Comparison of ENCODE assay signal across 8 cellular contexts in genomic region chr9:127971357-127972315, GRCh38. TPM values are rescaled to one million over a fixed set of nuclear protein-coding genes. Genes with fewer than 3 reads are reported as not detected.
DNase-seq lines count a peak whose midpoint lies in the region; ATAC-seq, FAIRE-seq and TF ChIP-seq lines count a peak whose summit lies in the region.

No MANE protein-coding gene starts in this region.

- ATAC-seq in GM21737 (IDR thresholded peaks at IDR 0.05; ENCODE audit: unreplicated experiment), result no peak

- H3K4me1 Mint-ChIP-seq in astrocyte (ENCODE audit: low read depth, unreplicated experiment), result peaks cover 40% of the 10 kb centered on the region
- H3K4me1 Mint-ChIP-seq in MCF 10A (ENCODE audit: insufficient read depth, unreplicated experiment), result peaks cover 56% of the 10 kb centered on the region

- H3K79me2 ChIP-seq in astrocyte (ENCODE audit: insufficient read depth, low read length), result peaks cover 95% of the 10 kb centered on the region

- H3K27ac Mint-ChIP-seq in astrocyte (ENCODE audit: unreplicated experiment) (peak overlapping the region; percentile 75), MCF 10A (ENCODE audit: low read depth, unreplicated experiment) (no peak overlapping the region)

- POLR2A ChIA-PET in MCF 10A (lab: Yijun Ruan, JAX), result no interaction called here

- H3K4me3 Mint-ChIP-seq in astrocyte (ENCODE audit: unreplicated experiment) (peak overlapping the region; percentile 69), MCF 10A (ENCODE audit: unreplicated experiment) (no peak overlapping the region)

- H3K27ac ChIP-seq in HUES64 (ENCODE audit: low read depth, low read length) (peak overlapping the region; percentile 64), astrocyte (ENCODE audit: low read depth, low read length) (no peak overlapping the region), muscle layer of duodenum (ENCODE audit: low read length) (peak overlapping the region; percentile 62)

- peaks cover 2% of the 10 kb centered on the region for H3K27me3 Mint-ChIP-seq in astrocyte (ENCODE audit: low read depth, unreplicated experiment)
- H3K27me3 Mint-ChIP-seq in MCF 10A (ENCODE audit: insufficient read depth, unreplicated experiment), result no peaks in the 10 kb centered on the region

- H3K36me3 ChIP-seq in HUES64 (ENCODE audit: insufficient read depth, low read length) (no peaks in the 10 kb centered on the region), astrocyte (ENCODE audit: insufficient read depth, low read length) (no peaks in the 10 kb centered on the region), muscle layer of duodenum (ENCODE audit: control insufficient read depth in 1 of 2, insufficient read depth in 2 of 2, low read length in 2 of 2) (no peaks in the 10 kb centered on the region)

- H3K4me2 ChIP-seq in astrocyte (ENCODE audit: low read length), result no peak overlapping the region

- H3K27me3 ChIP-seq in HUES64 (ENCODE audit: insufficient read depth, low read length), result no peaks in the 10 kb centered on the region
- no peaks in the 10 kb centered on the region for H3K27me3 ChIP-seq in astrocyte (ENCODE audit: insufficient read depth, low read length)
- H3K27me3 ChIP-seq in muscle layer of duodenum (ENCODE audit: low read depth, low read length), result no peaks in the 10 kb centered on the region

- peaks cover 69% of the 10 kb centered on the region for H4K20me1 ChIP-seq in astrocyte (ENCODE audit: insufficient read depth, low read length)

- peaks cover 5% of the 10 kb centered on the region for H3K36me3 Mint-ChIP-seq in astrocyte (ENCODE audit: low read depth, unreplicated experiment)
- peaks cover 6% of the 10 kb centered on the region for H3K36me3 Mint-ChIP-seq in MCF 10A (ENCODE audit: insufficient read depth, unreplicated experiment)

- intact Hi-C loops in MCF 10A (cut with micrococcal nuclease), result no loop called here

- 39% methylated on average over 22 of the region's 22 CpGs for WGBS in HUES64

- peaks cover 27% of the 10 kb centered on the region for H3K4me1 ChIP-seq in HUES64 (ENCODE audit: insufficient read depth, low read length)
- H3K4me1 ChIP-seq in astrocyte (ENCODE audit: insufficient read depth, low read length), result peaks cover 25% of the 10 kb centered on the region
- H3K4me1 ChIP-seq in muscle layer of duodenum (ENCODE audit: control insufficient read depth in 1 of 2, insufficient read depth in 2 of 2, low read length in 2 of 2), result peaks cover 72 to 94% of the 10 kb centered on the region in 2 donors

- H3K9me3 Mint-ChIP-seq in astrocyte (ENCODE audit: unreplicated experiment) (no peaks in the 10 kb centered on the region), MCF 10A (ENCODE audit: unreplicated experiment) (no peaks in the 10 kb centered on the region)

- no peak overlapping the region for H2AFZ ChIP-seq in astrocyte (ENCODE audit: low read depth, low read length)

- TF ChIP-seq CTCF in astrocyte (IDR thresholded peaks at IDR 0.05; ENCODE audit: insufficient read depth, low read depth, low read length), result no peak
- TF ChIP-seq CTCF in MCF 10A (IDR thresholded peaks at IDR 0.05; ENCODE audit: unreplicated experiment), result no peak

- no peak overlapping the region for H3K4me3 ChIP-seq in HUES64 (ENCODE audit: low read length)
- no peak overlapping the region for H3K4me3 ChIP-seq in astrocyte (ENCODE audit: insufficient read depth, low read depth, low read length)
- H3K4me3 ChIP-seq in muscle layer of duodenum (ENCODE audit: low read depth in 1 of 2, low read length in 2 of 2), result peak overlapping the region; percentile 7 to 18

- CTCF ChIA-PET in MCF 10A (lab: Yijun Ruan, JAX), result interaction anchor here (0.7 kb wide), 1 partner anchor 10 kb away, joined by 5 read pairs; no protein-coding TSS in a partner anchor

- no TSS peak for BruUV-seq in MCF 10A (replicated peaks; lab: Mats Ljungman, UMichigan)

- FAIRE-seq in astrocyte (lab: Jason Lieb, UNC), result no peak

- DNase-seq in COLO668 (lab: John Stamatoyannopoulos, UW; ENCODE audit: unreplicated experiment) (peak; percentile 47), astrocyte (ENCODE audit: low read depth) (no peak), middle frontal gyrus (ENCODE audit: extremely low spot score, low spot score) (no peak), GM19240 (ENCODE audit: insufficient read length, low spot score) (no peak), MCF 10A (ENCODE audit: unreplicated experiment) (no peak)

- H3K9ac ChIP-seq in HUES64 (ENCODE audit: low read depth, low read length), result peak overlapping the region; percentile 5
- no peak overlapping the region for H3K9ac ChIP-seq in astrocyte (ENCODE audit: low read length)

- no peaks in the 10 kb centered on the region for H3K9me3 ChIP-seq in HUES64 (ENCODE audit: insufficient read depth, low read depth, low read length)
- H3K9me3 ChIP-seq in astrocyte (ENCODE audit: insufficient read depth, low read depth, low read length), result no peaks in the 10 kb centered on the region
- no peaks in the 10 kb centered on the region for H3K9me3 ChIP-seq in muscle layer of duodenum (ENCODE audit: control insufficient read depth in 1 of 2, low read length in 2 of 2)

RNA-seq across cellular contexts. Expression of gene EEIG1, which starts 9.2 kb away (rescaled TPM):
- polyA plus RNA-seq in HUES64 (2013, experiment 1 of 2), result 17.5 TPM
- 17.8 TPM for polyA plus RNA-seq in HUES64 (2013, experiment 2 of 2)
- total RNA-seq in astrocyte, result 26.0 and 26.4 TPM in 2 replicates
- 17.5 and 23.9 TPM in 2 replicates for total RNA-seq in MCF 10A (2022)

RNA-seq across cellular contexts. Expression of gene DPM2, which starts 34.0 kb away (rescaled TPM):
- polyA plus RNA-seq in HUES64 (2013, experiment 1 of 2), result 33.5 TPM
- polyA plus RNA-seq in HUES64 (2013, experiment 2 of 2), result 37.0 TPM
- total RNA-seq in astrocyte (32.7 and 34.3 TPM in 2 replicates), MCF 10A (2022) (41.5 and 41.8 TPM in 2 replicates)

RNA-seq across cellular contexts. Expression of gene PIP5KL1, which starts 41.1 kb away (rescaled TPM):
- 4.1 TPM for polyA plus RNA-seq in HUES64 (2013, experiment 1 of 2)
- 3.7 TPM for polyA plus RNA-seq in HUES64 (2013, experiment 2 of 2)
- total RNA-seq in astrocyte, result 4.6 and 4.9 TPM in 2 replicates
- 4.0 and 5.7 TPM in 2 replicates for total RNA-seq in MCF 10A (2022)

RNA-seq across cellular contexts. Expression of gene ST6GALNAC4, which starts 54.8 kb away (rescaled TPM):
- 12.8 TPM for polyA plus RNA-seq in HUES64 (2013, experiment 1 of 2)
- polyA plus RNA-seq in HUES64 (2013, experiment 2 of 2), result 15.3 TPM
- total RNA-seq in astrocyte (14.5 and 21.7 TPM in 2 replicates), MCF 10A (2022) (36.3 and 39.5 TPM in 2 replicates)

Comparison
In these comparisons a context has a peak if more than half of its experiments do, and no peak if none do; other contexts are left out.
1. H3K4me3 ChIP-seq: peak in muscle layer of duodenum (2 of 2); none in HUES64 (single experiment) and astrocyte (single experiment).